In the genomic region with DNA sequence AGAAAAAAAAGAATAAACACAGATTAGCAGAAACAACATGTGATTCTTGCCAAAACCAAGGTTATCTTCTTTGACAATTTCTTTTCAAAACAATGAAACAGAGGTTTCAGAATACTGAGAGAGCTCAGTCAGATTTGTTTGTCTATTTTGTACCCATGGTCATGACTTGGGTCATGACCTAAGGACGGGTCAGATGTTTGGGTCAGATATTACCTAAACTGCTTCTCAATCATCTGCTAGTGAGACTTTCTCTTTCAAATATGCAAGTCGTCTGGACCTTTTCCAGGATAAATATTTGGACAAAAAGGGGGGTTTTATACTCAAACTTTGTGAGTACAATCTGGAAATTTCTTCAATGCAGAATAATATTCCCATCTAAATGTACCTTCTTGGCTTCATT, we compare ENCODE assay signal across 33 cellular contexts.
A peak's percentile ranks its signal among the peaks of the same experiment; 100 is the strongest.
DNase-seq lines count a peak whose midpoint lies in the region; ATAC-seq, FAIRE-seq and TF ChIP-seq lines count a peak whose summit lies in the region.
"Had no signal": no experiment of that assay in that cellular context is flagged by ENCODE, and none has a peak within 500 bp of the region (broad histone marks: within the 10 kb centered on the region; RNA-seq: fewer than 3 reads in every experiment).

No MANE protein-coding gene starts in this region.

- H3K9me3 ChIP-seq in liver (ENCODE audit: control insufficient read depth in 4 of 4, low read length in 3 of 4) (no peaks in the 10 kb centered on the region), HepG2 (ENCODE audit: low read length) (no peaks in the 10 kb centered on the region), right lobe of liver (no peaks in the 10 kb centered on the region)
- H3K9me3 ChIP-seq: A549; BE2C; BLaER1; BLaER1 treated with 17β-estradiol and CSF1 and Interleukin-3, amounts not matched to agents 10 nM and 100 nM had no signal

- H3K9ac ChIP-seq in liver (ENCODE audit: low read depth in 1 of 2, low read length in 2 of 2): no peak overlapping the region
- H3K9ac ChIP-seq in HepG2 (ENCODE audit: insufficient read depth, low read depth, low read length): no peak overlapping the region
- H3K9ac ChIP-seq: BLaER1; BLaER1 treated with 17β-estradiol and CSF1 and Interleukin-3, amounts not matched to agents 10 nM and 100 nM had no signal

- CTCF ChIA-PET in HepG2 (lab: Yijun Ruan, JAX; ENCODE audit: low intra/inter-chr PET ratio, low total read pairs): no interaction called here

- TF ChIP-seq EP300 in HepG2 (IDR thresholded peaks at IDR 0.05; ENCODE audit: low read depth in 2 of 2, low read length in 2 of 2) (no peak), HepG2 (CRISPR knock-in tag; IDR thresholded peaks at IDR 0.05; ENCODE audit: borderline replicate concordance) (no peak)

- H4K20me1 ChIP-seq in HepG2 (ENCODE audit: insufficient read depth, low read length): no peaks in the 10 kb centered on the region
- H4K20me1 ChIP-seq: BLaER1; BLaER1 treated with 17β-estradiol and CSF1 and Interleukin-3, amounts not matched to agents 10 nM and 100 nM had no signal

- POLR2A ChIA-PET in HepG2 (lab: Yijun Ruan, JAX): no interaction called here

- H3K4me3 ChIP-seq in liver (ENCODE audit: low read depth in 1 of 3, low read length in 3 of 3): no peak overlapping the region
- H3K4me3 ChIP-seq in HepG2 (replicated peaks in 1 of 3; ENCODE audit: insufficient read depth in 1 of 3, low read depth in 2 of 3, low read length in 3 of 3): no peak overlapping the region
- no peak overlapping the region for H3K4me3 ChIP-seq in right lobe of liver
- H3K4me3 ChIP-seq: A549; BLaER1; BLaER1 treated with 17β-estradiol and CSF1 and Interleukin-3, amounts not matched to agents 10 nM and 100 nM had no signal

- peaks cover 0 to 2% (median 0%) of the 10 kb centered on the region in 4 donors for H3K4me1 ChIP-seq in liver (ENCODE audit: control insufficient read depth in 4 of 4, insufficient read depth in 4 of 4, low read length in 3 of 4)
- H3K4me1 ChIP-seq in HepG2 (ENCODE audit: insufficient read depth, low read length): no peaks in the 10 kb centered on the region
- peaks cover 0 to 7% (median 0%) of the 10 kb centered on the region in 4 donors for H3K4me1 ChIP-seq in right lobe of liver
- H3K4me1 ChIP-seq: A549; BE2C; BLaER1; BLaER1 treated with 17β-estradiol and CSF1 and Interleukin-3, amounts not matched to agents 10 nM and 100 nM; Caco-2 had no signal

- TF ChIP-seq RAD21 in liver (IDR thresholded peaks at IDR 0.05): no peak
- no peak for TF ChIP-seq RAD21 in HepG2 (CRISPR knock-in tag; IDR thresholded peaks at IDR 0.05)

- H3K4me2 ChIP-seq in HepG2 (ENCODE audit: low read depth, low read length): no peak overlapping the region
- H3K4me2 ChIP-seq: A549; BLaER1; BLaER1 treated with 17β-estradiol and CSF1 and Interleukin-3, amounts not matched to agents 10 nM and 100 nM had no signal

- H3K27me3 ChIP-seq in liver (ENCODE audit: control insufficient read depth in 4 of 4, insufficient read depth in 4 of 4, low read length in 3 of 4): no peaks in the 10 kb centered on the region
- no peaks in the 10 kb centered on the region for H3K27me3 ChIP-seq in HepG2 (ENCODE audit: control insufficient read depth in 1 of 2, insufficient read depth in 2 of 2, low read length in 2 of 2)
- H3K27me3 ChIP-seq in right lobe of liver: no peaks in the 10 kb centered on the region
- H3K27me3 ChIP-seq: BE2C; BLaER1; BLaER1 treated with 17β-estradiol and CSF1 and Interleukin-3, amounts not matched to agents 10 nM and 100 nM had no signal

- intact Hi-C loops in HepG2 (cut with micrococcal nuclease; ENCODE audit: unreplicated experiment): no loop called here
- intact Hi-C loops in right lobe of liver (cut with DNase I): no loop called here
- intact Hi-C loops in cardiac septum (cut with DNase I): no loop called here

- no TSS peak for BruUV-seq in HepG2 (replicated peaks; lab: Mats Ljungman, UMichigan)

- no peak overlapping the region for H2AFZ ChIP-seq in HepG2 (ENCODE audit: low read length)

- WGBS in liver: 29% methylated on average over 2 of the region's 2 CpGs
- WGBS in HepG2 (ENCODE audit: low lambda C conversion rate): 2% methylated on average over 2 of the region's 2 CpGs
- WGBS in right lobe of liver (ENCODE audit: insufficient coverage, low coverage, low lambda C conversion rate, missing lambda C conversion rate): 28% methylated on average over 2 of the region's 2 CpGs

- DNase-seq in HepG2 (ENCODE audit: low spot score) (no peak), left lobe of liver (ENCODE audit: low spot score) (no peak), right lobe of liver (no peak), cardiac septum (ENCODE audit: low spot score) (no peak)
- DNase-seq: 8988T; ACHN; AML-193; BE2C; C1 segment of cervical spinal cord; Caco-2; Calu3; CD4-positive, alpha-beta memory T cell; CD4-positive, alpha-beta T cell; CD4-positive, CD25-positive, alpha-beta regulatory T cell; CD8-positive, alpha-beta memory T cell; CD8-positive, alpha-beta T cell; COR-L47; DMS 273 treated with DMSO at 0.1 percent for 48 hours; DMS153; DMS53; DMS79; DMS79 treated with DMSO at 0.1 percent for 48 hours; DND-41; EL had no signal

- H3K79me2 ChIP-seq in HepG2 (ENCODE audit: insufficient read depth, low read length): no peaks in the 10 kb centered on the region

- in situ Hi-C loops in HepG2 (cut with HindIII; ENCODE audit: extremely low pct_ligation_motif_present, low pct_unique_long_range_greater_than_20kb): no loop called here

- H3K36me3 ChIP-seq in liver (ENCODE audit: control insufficient read depth in 4 of 4, insufficient read depth in 3 of 4, low read depth in 1 of 4, low read length in 3 of 4) (no peaks in the 10 kb centered on the region), HepG2 (replicated peaks in 1 of 2; ENCODE audit: control insufficient read depth in 1 of 2, insufficient read depth in 2 of 2, low read length in 2 of 2) (no peaks in the 10 kb centered on the region), right lobe of liver (no peaks in the 10 kb centered on the region)
- H3K36me3 ChIP-seq: BE2C; BLaER1; BLaER1 treated with 17β-estradiol and CSF1 and Interleukin-3, amounts not matched to agents 10 nM and 100 nM had no signal

- ATAC-seq in HepG2: no peak
- peak; percentile 56 for ATAC-seq in left lobe of liver
- ATAC-seq in right lobe of liver: peak; percentile 63 to 96 (median 80)
- no peak for ATAC-seq in HG03045 (IDR thresholded peaks at IDR 0.05; ENCODE audit: unreplicated experiment)
- ATAC-seq: A549; CD8-positive, alpha-beta T cell had no signal

- TF ChIP-seq CTCF in liver (IDR thresholded peaks at IDR 0.05; ENCODE audit: low read depth, low read length, missing input control) (no peak), HepG2 (CRISPR knock-in tag; IDR thresholded peaks at IDR 0.05) (no peak), right lobe of liver (IDR thresholded peaks at IDR 0.05) (no peak)

- FAIRE-seq in HepG2 (lab: Jason Lieb, UNC): no peak
- FAIRE-seq: A204.1, A549, D721Med had no signal

- TF ChIP-seq POLR2A in HepG2 (IDR thresholded peaks at IDR 0.05; ENCODE audit: insufficient read depth in 1 of 2, low read depth in 2 of 2, low read length in 2 of 2) (no peak), right lobe of liver (IDR thresholded peaks at IDR 0.05) (no peak)

- H3K27ac ChIP-seq in liver (ENCODE audit: low read depth in 1 of 2, low read length in 2 of 2) (no peak overlapping the region), HepG2 (ENCODE audit: extremely low read length, insufficient read depth, low read length) (no peak overlapping the region), right lobe of liver (no peak overlapping the region)
- H3K27ac ChIP-seq: 22Rv1; A549; BLaER1; BLaER1 treated with 17β-estradiol and CSF1 and Interleukin-3, amounts not matched to agents 10 nM and 100 nM; C4-2B had no signal

TF ChIP-seq in liver, 16 proteins besides CTCF, POLR2A, EP300 and RAD21:
- peak; percentile 26 to 34 for TF ChIP-seq HNF4A (conservative IDR thresholded peaks at IDR 0.05)
- peak; percentile 50 for TF ChIP-seq NR2F2 (IDR thresholded peaks at IDR 0.05)
- TF ChIP-seq RXRA (IDR thresholded peaks at IDR 0.05): peak; percentile 26 to 52
- no peak for TF ChIP-seq FOXA2 (IDR thresholded peaks at IDR 0.05)
- no peak for TF ChIP-seq TAF1 (conservative IDR thresholded peaks at IDR 0.05)

TF ChIP-seq in HepG2, 621 proteins besides CTCF, POLR2A, EP300 and RAD21 (continues in another document):
- TF ChIP-seq SIX4 (CRISPR knock-in tag; IDR thresholded peaks at IDR 0.05): no peak
- TF ChIP-seq, protein P1, sequence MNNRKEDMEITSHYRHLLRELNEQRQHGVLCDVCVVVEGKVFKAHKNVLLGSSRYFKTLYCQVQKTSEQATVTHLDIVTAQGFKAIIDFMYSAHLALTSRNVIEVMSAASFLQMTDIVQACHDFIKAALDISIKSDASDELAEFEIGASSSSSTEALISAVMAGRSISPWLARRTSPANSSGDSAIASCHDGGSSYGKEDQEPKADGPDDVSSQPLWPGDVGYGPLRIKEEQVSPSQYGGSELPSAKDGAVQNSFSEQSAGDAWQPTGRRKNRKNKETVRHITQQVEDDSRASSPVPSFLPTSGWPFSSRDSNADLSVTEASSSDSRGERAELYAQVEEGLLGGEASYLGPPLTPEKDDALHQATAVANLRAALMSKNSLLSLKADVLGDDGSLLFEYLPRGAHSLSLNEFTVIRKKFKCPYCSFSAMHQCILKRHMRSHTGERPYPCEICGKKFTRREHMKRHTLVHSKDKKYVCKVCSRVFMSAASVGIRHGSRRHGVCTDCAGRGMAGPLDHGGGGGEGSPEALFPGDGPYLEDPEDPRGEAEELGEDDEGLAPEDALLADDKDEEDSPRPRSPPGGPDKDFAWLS (CRISPR knock-in tag; IDR thresholded peaks at IDR 0.05; ENCODE audit: borderline replicate concordance): no peak
- TF ChIP-seq, protein P2, sequence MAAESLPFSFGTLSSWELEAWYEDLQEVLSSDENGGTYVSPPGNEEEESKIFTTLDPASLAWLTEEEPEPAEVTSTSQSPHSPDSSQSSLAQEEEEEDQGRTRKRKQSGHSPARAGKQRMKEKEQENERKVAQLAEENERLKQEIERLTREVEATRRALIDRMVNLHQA (CRISPR knock-in tag; IDR thresholded peaks at IDR 0.05): no peak
- no peak for TF ChIP-seq ZSCAN25 (CRISPR knock-in tag; IDR thresholded peaks at IDR 0.05)
- no peak for TF ChIP-seq ZSCAN12 (CRISPR knock-in tag; IDR thresholded peaks at IDR 0.05)
- TF ChIP-seq ZNF788 (CRISPR knock-in tag; IDR thresholded peaks at IDR 0.05; ENCODE audit: borderline replicate concordance): no peak
- TF ChIP-seq NR2F6 (IDR thresholded peaks at IDR 0.05): no peak
- TF ChIP-seq NR2F6 (CRISPR knock-in tag; IDR thresholded peaks at IDR 0.05): no peak

Comparison
In these comparisons a context has a peak if more than half of its experiments do, and no peak if none do; other contexts are left out.
1. ATAC-seq: peak in left lobe of liver (single experiment) and right lobe of liver (4 of 4); none in HepG2 (single experiment) and HG03045 (single experiment).